Comparison of ENCODE assay signal across 31 cellular contexts in the genomic region with DNA sequence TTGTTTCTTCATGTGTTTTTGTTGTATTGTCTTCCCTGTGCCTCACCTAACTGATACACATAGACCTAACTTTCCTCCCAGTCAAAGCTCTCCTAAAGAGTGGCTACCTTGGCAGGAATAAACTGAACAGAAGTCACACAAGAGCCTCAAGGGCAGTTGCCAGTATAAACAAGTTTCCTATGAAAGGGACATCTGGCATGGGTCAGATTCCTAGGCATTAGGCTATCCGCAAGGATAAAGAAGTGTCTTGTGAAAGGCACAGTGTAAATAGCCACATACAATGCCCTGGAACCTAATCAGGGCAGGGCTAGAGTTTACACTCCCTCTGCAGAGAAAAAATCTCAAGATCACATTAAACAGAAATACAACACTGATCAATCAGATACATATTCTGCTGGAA.
DNase-seq lines count a peak whose midpoint lies in the region; ATAC-seq and TF ChIP-seq lines count a peak whose summit lies in the region.
"Had no signal": no experiment of that assay in that cellular context is flagged by ENCODE, and none has a peak within 500 bp of the region (broad histone marks: within the 10 kb centered on the region; RNA-seq: fewer than 3 reads in every experiment).

No MANE protein-coding gene starts in this region.

- TF ChIP-seq CTCF in nephron progenitor cell (IDR thresholded peaks at IDR 0.05) (no peak), left lung (IDR thresholded peaks at IDR 0.05) (no peak)

- no peaks in the 10 kb centered on the region for H3K36me3 Mint-ChIP-seq in nephron progenitor cell (ENCODE audit: low read depth)
- H3K36me3 Mint-ChIP-seq: activated CD8-positive, alpha-beta memory T cell treated with anti-CD3 and anti-CD28 coated beads, Interleukin-2, amount 10 ng/mL, durations not matched to agents 7 days and 5 days; brain; mesothelial cell of epicardium; naive B cell; stimulated activated naive B cell treated with anti-CD40 and anti-IgM and Interleukin-4, amounts not matched to agents 10 μg/mL and 1 μg/mL and 100 μg/mL, for 72 hours had no signal

- H3K27ac Mint-ChIP-seq in nephron progenitor cell, result peak overlapping the region; percentile 21
- H3K27ac Mint-ChIP-seq: activated CD4-positive, alpha-beta T cell treated with anti-CD3 and anti-CD28 coated beads, Interleukin-2, amount 10 ng/mL, durations not matched to agents 7 days and 5 days; activated CD8-positive, alpha-beta memory T cell treated with anti-CD3 and anti-CD28 coated beads, Interleukin-2, amount 10 ng/mL, durations not matched to agents 7 days and 5 days; brain; HFFc6; mesothelial cell of epicardium; naive B cell; stimulated activated naive B cell treated with anti-CD40 and anti-IgM and Interleukin-4, amounts not matched to agents 10 μg/mL and 1 μg/mL and 100 μg/mL, for 72 hours had no signal

- no peaks in the 10 kb centered on the region for H3K36me3 ChIP-seq in left lung
- H3K36me3 ChIP-seq: upper lobe of left lung, WERI-Rb-1 had no signal

- peaks cover 3 to 5% of the 10 kb centered on the region in 2 donors for H3K9me3 ChIP-seq in left lung

- H3K27ac ChIP-seq in left lung, result no peak overlapping the region
- H3K27ac ChIP-seq: C4-2B, GM23248, KMS-11, PC-9, upper lobe of left lung, WERI-Rb-1 had no signal

- no peak overlapping the region for H3K4me3 ChIP-seq in left lung
- H3K4me3 ChIP-seq: GM23248, PC-9, upper lobe of left lung had no signal

- no peak for ATAC-seq in left lung
- ATAC-seq: activated CD8-positive, alpha-beta memory T cell treated with anti-CD3 and anti-CD28 coated beads, Interleukin-2, amount 10 ng/mL, durations not matched to agents 7 days and 5 days; stimulated activated naive B cell treated with anti-CD40 and anti-IgM and Interleukin-4, amounts not matched to agents 10 μg/mL and 1 μg/mL and 100 μg/mL, for 72 hours had no signal

- no peaks in the 10 kb centered on the region for H3K27me3 Mint-ChIP-seq in nephron progenitor cell (ENCODE audit: low read depth, poor library complexity)
- H3K27me3 Mint-ChIP-seq: activated CD4-positive, alpha-beta T cell treated with anti-CD3 and anti-CD28 coated beads, Interleukin-2, amount 10 ng/mL, durations not matched to agents 7 days and 5 days; activated CD8-positive, alpha-beta memory T cell treated with anti-CD3 and anti-CD28 coated beads, Interleukin-2, amount 10 ng/mL, durations not matched to agents 7 days and 5 days; brain; naive B cell; stimulated activated naive B cell treated with anti-CD40 and anti-IgM and Interleukin-4, amounts not matched to agents 10 μg/mL and 1 μg/mL and 100 μg/mL, for 72 hours had no signal

- intact Hi-C loops in left lung (cut with DNase I), result no loop called here

- H3K4me1 Mint-ChIP-seq in nephron progenitor cell, result no peaks in the 10 kb centered on the region
- H3K4me1 Mint-ChIP-seq: activated CD4-positive, alpha-beta T cell treated with anti-CD3 and anti-CD28 coated beads, Interleukin-2, amount 10 ng/mL, durations not matched to agents 7 days and 5 days; activated CD8-positive, alpha-beta memory T cell treated with anti-CD3 and anti-CD28 coated beads, Interleukin-2, amount 10 ng/mL, durations not matched to agents 7 days and 5 days; brain; mesothelial cell of epicardium; naive B cell; stimulated activated naive B cell treated with anti-CD40 and anti-IgM and Interleukin-4, amounts not matched to agents 10 μg/mL and 1 μg/mL and 100 μg/mL, for 72 hours had no signal

- H3K4me3 Mint-ChIP-seq in nephron progenitor cell, result no peak overlapping the region
- H3K4me3 Mint-ChIP-seq: activated CD4-positive, alpha-beta T cell treated with anti-CD3 and anti-CD28 coated beads, Interleukin-2, amount 10 ng/mL, durations not matched to agents 7 days and 5 days; activated CD8-positive, alpha-beta memory T cell treated with anti-CD3 and anti-CD28 coated beads, Interleukin-2, amount 10 ng/mL, durations not matched to agents 7 days and 5 days; brain; HFFc6; mesothelial cell of epicardium; naive B cell; stimulated activated naive B cell treated with anti-CD40 and anti-IgM and Interleukin-4, amounts not matched to agents 10 μg/mL and 1 μg/mL and 100 μg/mL, for 72 hours had no signal

- DNase-seq in DMS53 treated with DMSO at 0.1 percent for 48 hours (lab: John Stamatoyannopoulos, UW; ENCODE audit: unreplicated experiment) (peak; percentile 86), NCI-H2029 treated with DMSO at 0.1 percent for 48 hours (lab: John Stamatoyannopoulos, UW) (peak; percentile 55), NCI-H748 treated with DMSO at 0.1 percent for 48 hours (lab: John Stamatoyannopoulos, UW) (peak; percentile 37), nephron progenitor cell (no peak), left lung (no peak), NCI-H2107 treated with DMSO at 0.1 percent for 48 hours (lab: John Stamatoyannopoulos, UW; ENCODE audit: unreplicated experiment) (no peak), GOT3 (lab: John Stamatoyannopoulos, UW) (no peak)
- DNase-seq: activated CD4-positive, alpha-beta T cell treated with anti-CD3 and anti-CD28 coated beads, Interleukin-2, amount 10 ng/mL, durations not matched to agents 7 days and 5 days; activated CD8-positive, alpha-beta memory T cell treated with anti-CD3 and anti-CD28 coated beads, Interleukin-2, amount 10 ng/mL, durations not matched to agents 7 days and 5 days; activated naive CD4-positive, alpha-beta T cell; activated T-cell treated with anti-CD3 and anti-CD28 coated beads, Interleukin-2, amount 50 U/mL, for 48 hours; effector CD4-positive, alpha-beta T cell; glutamatergic neuron; GM23248; HFFc6; islet precursor cell; MM.1S; naive B cell; NCI-H187; occipital lobe; PC-9; SIG-M5; stimulated activated CD4-positive, alpha-beta T cell treated with anti-CD3 and anti-CD28 coated beads, Interleukin-15, amount 100 ng/mL, for 24 hours; stimulated activated naive B cell treated with anti-CD40 and anti-IgM and Interleukin-4, amounts not matched to agents 10 μg/mL and 1 μg/mL and 100 μg/mL, for 72 hours; T-helper 9 cell; upper lobe of left lung; WERI-Rb-1 had no signal

- no peaks in the 10 kb centered on the region for H3K27me3 ChIP-seq in left lung
- H3K27me3 ChIP-seq: upper lobe of left lung had no signal

- no peaks in the 10 kb centered on the region for H3K4me1 ChIP-seq in left lung
- H3K4me1 ChIP-seq: upper lobe of left lung had no signal

- H3K9me3 Mint-ChIP-seq in nephron progenitor cell, result peaks cover 35% of the 10 kb centered on the region
- H3K9me3 Mint-ChIP-seq: activated CD4-positive, alpha-beta T cell treated with anti-CD3 and anti-CD28 coated beads, Interleukin-2, amount 10 ng/mL, durations not matched to agents 7 days and 5 days had no signal

Comparison
In these comparisons a context has a peak if more than half of its experiments do, and no peak if none do; other contexts are left out.
1. DNase-seq: peak in DMS53 treated with DMSO at 0.1 percent for 48 hours (single experiment), NCI-H2029 treated with DMSO at 0.1 percent for 48 hours (single experiment) and NCI-H748 treated with DMSO at 0.1 percent for 48 hours (single experiment); none in nephron progenitor cell (single experiment), left lung (0 of 2), NCI-H2107 treated with DMSO at 0.1 percent for 48 hours (single experiment) and GOT3 (single experiment).